9 cellular contexts compared by ENCODE assay signal in genomic region chr1:168465942-168466702, GRCh38.
DNase-seq lines count a peak whose midpoint lies in the region; ATAC-seq lines count a peak whose summit lies in the region.
"Had no signal": no experiment of that assay in that cellular context is flagged by ENCODE, and none has a peak within 500 bp of the region (broad histone marks: within the 10 kb centered on the region; RNA-seq: fewer than 3 reads in every experiment).

No MANE protein-coding gene starts in this region.

- DNase-seq in activated T-cell treated with anti-CD3 and anti-CD28 coated beads for 24 hours (ENCODE audit: low read depth): peak; percentile 39
- no peak for DNase-seq in activated T-cell treated with anti-CD3 and anti-CD28 coated beads, Interleukin-2, amount 50 U/mL, for 1 hour
- DNase-seq in NCI-H345 (lab: John Stamatoyannopoulos, UW): peak; percentile 95
- DNase-seq in activated T-cell treated with anti-CD3 and anti-CD28 coated beads for 4 hours: peak; percentile 38
- DNase-seq in kidney tubule cell (ENCODE audit: low spot score): peak; percentile 83
- peak; percentile 12 for DNase-seq in stimulated activated CD8-positive, alpha-beta memory T cell treated with anti-CD3 and anti-CD28 coated beads, Interleukin-7, amount 100 ng/mL, for 24 hours (ENCODE audit: low read depth)
- DNase-seq in hepatic stellate cell (ENCODE audit: low spot score): no peak
- DNase-seq: activated B cell treated with CpG ODN at 0.5 μM for 24 hours had no signal

- peak; percentile 41 for ATAC-seq in HG03097 (IDR thresholded peaks at IDR 0.05; ENCODE audit: low FRiP score, unreplicated experiment)

Comparison
In these comparisons a context has a peak if more than half of its experiments do, and no peak if none do; other contexts are left out.
1. DNase-seq: peak in activated T-cell treated with anti-CD3 and anti-CD28 coated beads for 24 hours (single experiment), NCI-H345 (single experiment), activated T-cell treated with anti-CD3 and anti-CD28 coated beads for 4 hours (single experiment), kidney tubule cell (single experiment) and stimulated activated CD8-positive, alpha-beta memory T cell treated with anti-CD3 and anti-CD28 coated beads, Interleukin-7, amount 100 ng/mL, for 24 hours (single experiment); none in activated T-cell treated with anti-CD3 and anti-CD28 coated beads, Interleukin-2, amount 50 U/mL, for 1 hour (single experiment) and hepatic stellate cell (single experiment).